In genomic region chr1:230624097-230624713, GRCh38 we compare ENCODE assay signal across 1 cellular context.
TF ChIP-seq lines count a peak whose summit lies in the region.

No MANE protein-coding gene starts in this region.

TF ChIP-seq in K562, 482 proteins besides CTCF, POLR2A, EP300 and RAD21 (continued from another document):
- TF ChIP-seq AFF4 (CRISPR knock-in tag; IDR thresholded peaks at IDR 0.05) (no peak), SRSF3 (IDR thresholded peaks at IDR 0.05; ENCODE audit: insufficient read depth, low read length) (no peak), ARID4B (CRISPR knock-in tag; IDR thresholded peaks at IDR 0.05) (no peak), CREB1 (IDR thresholded peaks at IDR 0.05) (peak; percentile 93), CREB1 (CRISPR knock-in tag; IDR thresholded peaks at IDR 0.05) (peak; percentile 90), NFYB (IDR thresholded peaks at IDR 0.05; ENCODE audit: extremely low read depth, insufficient read length) (no peak), ZNF444 (CRISPR knock-in tag; IDR thresholded peaks at IDR 0.05) (no peak), ZFP36 (IDR thresholded peaks at IDR 0.05; ENCODE audit: low read depth, low read length, partially characterized antibody) (no peak), NCOA1 (IDR thresholded peaks at IDR 0.05; ENCODE audit: low read depth) (peak; percentile 62; the same call in 1 of the 2 replicates)
TF ChIP-seq in K562: peak in this region for 11.
